ENCODE assay signal across 10 cellular contexts in the genomic region with DNA sequence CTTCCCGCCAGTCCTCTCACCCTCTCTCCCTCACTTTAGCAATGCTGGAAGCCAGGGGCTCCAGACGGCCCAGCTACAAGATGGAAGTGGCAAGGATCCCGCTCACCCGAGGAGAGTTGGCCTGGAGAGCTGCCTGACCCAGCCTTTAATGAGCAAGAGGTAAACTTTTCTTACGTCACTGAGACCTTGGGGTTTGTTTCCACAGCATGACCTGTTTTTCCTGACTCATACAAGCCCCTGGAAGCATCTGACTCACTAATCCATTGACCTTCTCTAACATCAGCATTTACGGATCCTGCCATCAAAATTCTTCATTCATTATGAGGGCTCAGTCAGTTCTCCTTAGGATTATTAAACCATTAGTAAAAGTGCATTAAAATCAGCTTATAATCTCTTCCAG.
A peak's percentile ranks its signal among the peaks of the same experiment; 100 is the strongest.
DNase-seq lines count a peak whose midpoint lies in the region; ATAC-seq and TF ChIP-seq lines count a peak whose summit lies in the region.
"Had no signal": no experiment of that assay in that cellular context is flagged by ENCODE, and none has a peak within 500 bp of the region (broad histone marks: within the 10 kb centered on the region; RNA-seq: fewer than 3 reads in every experiment).

No MANE protein-coding gene starts in this region.

- H3K9me3 ChIP-seq in smooth muscle cell (replicated peaks; ENCODE audit: low read depth): no peaks in the 10 kb centered on the region
- no peaks in the 10 kb centered on the region for H3K9me3 ChIP-seq in mucosa of descending colon

- H3K27ac Mint-ChIP-seq in WTC11: no peak overlapping the region
- H3K27ac Mint-ChIP-seq: activated CD8-positive, alpha-beta T cell treated with anti-CD3 and anti-CD28 coated beads, Interleukin-2, amount 10 ng/mL, durations not matched to agents 7 days and 5 days had no signal

- H2AFZ ChIP-seq in smooth muscle cell (ENCODE audit: low read depth): no peak overlapping the region

- CTCF ChIA-PET in WTC11 (lab: Charles Lee): no interaction called here

- H3K9ac ChIP-seq in smooth muscle cell (ENCODE audit: low read depth): peak overlapping the region; percentile 10

- H3K4me2 ChIP-seq in smooth muscle cell: peak overlapping the region; percentile 55

- intact Hi-C loops in mucosa of descending colon (cut with DNase I, micrococcal nuclease): loop anchor here (10.0 kb wide), 2 partner anchors 1026 to 1036 kb away; partner anchors contain the start of gene FOXC1 (in 1 of the 2)

- peaks cover 17% of the 10 kb centered on the region for H3K27me3 Mint-ChIP-seq in WTC11 (ENCODE audit: low read depth)

- H3K4me3 ChIP-seq in fibroblast of villous mesenchyme (ENCODE audit: low read depth, low read length) (no peak overlapping the region), smooth muscle cell (no peak overlapping the region), mucosa of descending colon (no peak overlapping the region)
- H3K4me3 ChIP-seq: dorsolateral prefrontal cortex had no signal

- no peaks in the 10 kb centered on the region for H4K20me1 ChIP-seq in smooth muscle cell (ENCODE audit: low read depth)

- H3K36me3 Mint-ChIP-seq in WTC11: no peaks in the 10 kb centered on the region; the same call in 1 of the 2 replicates

- peaks cover 7% of the 10 kb centered on the region for H3F3A ChIP-seq in smooth muscle cell (ENCODE audit: low read depth)

- TF ChIP-seq CTCF in WTC11 (IDR thresholded peaks at IDR 0.05): no peak
- TF ChIP-seq CTCF in fibroblast of villous mesenchyme (IDR thresholded peaks at IDR 0.05; ENCODE audit: insufficient read depth, low read depth, low read length): no peak
- no peak for TF ChIP-seq CTCF in smooth muscle cell (IDR thresholded peaks at IDR 0.05; ENCODE audit: borderline replicate concordance, insufficient read depth, poor library complexity, severe bottlenecking)
- no peak for TF ChIP-seq CTCF in mucosa of descending colon (IDR thresholded peaks at IDR 0.05)

- H3K4me1 ChIP-seq in smooth muscle cell (ENCODE audit: low read depth): peaks cover 10% of the 10 kb centered on the region
- H3K4me1 ChIP-seq in mucosa of descending colon (ENCODE audit: low read depth): peaks cover 6% of the 10 kb centered on the region

- no peaks in the 10 kb centered on the region for H3K9me3 Mint-ChIP-seq in WTC11

- peak overlapping the region; percentile 86 for H3K27ac ChIP-seq in smooth muscle cell (ENCODE audit: low read depth)

- peaks cover 32% of the 10 kb centered on the region for H3K4me1 Mint-ChIP-seq in WTC11

- H3K36me3 ChIP-seq in smooth muscle cell (ENCODE audit: low read depth) (no peaks in the 10 kb centered on the region), mucosa of descending colon (ENCODE audit: low read depth) (no peaks in the 10 kb centered on the region)

- 26% methylated on average over 6 of the region's 6 CpGs for WGBS in smooth muscle cell (ENCODE audit: low lambda C conversion rate)

- ATAC-seq in WTC11 (no peak), HG02642 (IDR thresholded peaks at IDR 0.05; ENCODE audit: poor library complexity, unreplicated experiment) (no peak), mucosa of descending colon (no peak)
- ATAC-seq: activated CD8-positive, alpha-beta T cell treated with anti-CD3 and anti-CD28 coated beads, Interleukin-2, amount 10 ng/mL, durations not matched to agents 7 days and 5 days had no signal

- peak; percentile 54 for DNase-seq in HK-2 (ENCODE audit: unreplicated experiment)
- no peak for DNase-seq in WTC11 (ENCODE audit: low spot score)
- peak; percentile 94 for DNase-seq in fibroblast of villous mesenchyme (ENCODE audit: low read depth)
- DNase-seq in smooth muscle cell (lab: John Stamatoyannopoulos, UW; ENCODE audit: unreplicated experiment): no peak
- no peak for DNase-seq in SKM-1 treated with dmso at 0.1 percent for 144 hours (lab: John Stamatoyannopoulos, UW; ENCODE audit: unreplicated experiment)
- no peak for DNase-seq in activated CD4-positive, alpha-beta T cell treated with anti-CD3 and anti-CD28 coated beads, Interleukin-2, amount 50 U/mL, for 1 hour
- DNase-seq in mucosa of descending colon: no peak
- DNase-seq: activated CD8-positive, alpha-beta T cell treated with anti-CD3 and anti-CD28 coated beads, Interleukin-2, amount 10 ng/mL, durations not matched to agents 7 days and 5 days; dorsolateral prefrontal cortex had no signal

- no peak overlapping the region for H3K4me3 Mint-ChIP-seq in WTC11
- H3K4me3 Mint-ChIP-seq: activated CD8-positive, alpha-beta T cell treated with anti-CD3 and anti-CD28 coated beads, Interleukin-2, amount 10 ng/mL, durations not matched to agents 7 days and 5 days had no signal

- H3K79me2 ChIP-seq in smooth muscle cell (ENCODE audit: low read depth): no peaks in the 10 kb centered on the region

- no peaks in the 10 kb centered on the region for H3K27me3 ChIP-seq in smooth muscle cell (ENCODE audit: low read depth)
- H3K27me3 ChIP-seq: dorsolateral prefrontal cortex had no signal

- POLR2A ChIA-PET in WTC11 (lab: Charles Lee): no interaction called here

TF ChIP-seq in WTC11, 78 proteins besides CTCF, POLR2A, EP300 and RAD21:
- TF ChIP-seq NFATC4 (CRISPR knock-in tag; IDR thresholded peaks at IDR 0.05): no peak
- TF ChIP-seq AFF4 (CRISPR knock-in tag; IDR thresholded peaks at IDR 0.05; ENCODE audit: borderline replicate concordance): no peak
- no peak for TF ChIP-seq GTF2I (CRISPR knock-in tag; conservative IDR thresholded peaks at IDR 0.05)
- no peak for TF ChIP-seq EMX1 (CRISPR knock-in tag; IDR thresholded peaks at IDR 0.05)
- TF ChIP-seq, protein P1, sequence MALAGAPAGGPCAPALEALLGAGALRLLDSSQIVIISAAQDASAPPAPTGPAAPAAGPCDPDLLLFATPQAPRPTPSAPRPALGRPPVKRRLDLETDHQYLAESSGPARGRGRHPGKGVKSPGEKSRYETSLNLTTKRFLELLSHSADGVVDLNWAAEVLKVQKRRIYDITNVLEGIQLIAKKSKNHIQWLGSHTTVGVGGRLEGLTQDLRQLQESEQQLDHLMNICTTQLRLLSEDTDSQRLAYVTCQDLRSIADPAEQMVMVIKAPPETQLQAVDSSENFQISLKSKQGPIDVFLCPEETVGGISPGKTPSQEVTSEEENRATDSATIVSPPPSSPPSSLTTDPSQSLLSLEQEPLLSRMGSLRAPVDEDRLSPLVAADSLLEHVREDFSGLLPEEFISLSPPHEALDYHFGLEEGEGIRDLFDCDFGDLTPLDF (CRISPR knock-in tag; IDR thresholded peaks at IDR 0.05): no peak
- no peak for TF ChIP-seq RORB (CRISPR knock-in tag; IDR thresholded peaks at IDR 0.05)
- TF ChIP-seq, protein P2, sequence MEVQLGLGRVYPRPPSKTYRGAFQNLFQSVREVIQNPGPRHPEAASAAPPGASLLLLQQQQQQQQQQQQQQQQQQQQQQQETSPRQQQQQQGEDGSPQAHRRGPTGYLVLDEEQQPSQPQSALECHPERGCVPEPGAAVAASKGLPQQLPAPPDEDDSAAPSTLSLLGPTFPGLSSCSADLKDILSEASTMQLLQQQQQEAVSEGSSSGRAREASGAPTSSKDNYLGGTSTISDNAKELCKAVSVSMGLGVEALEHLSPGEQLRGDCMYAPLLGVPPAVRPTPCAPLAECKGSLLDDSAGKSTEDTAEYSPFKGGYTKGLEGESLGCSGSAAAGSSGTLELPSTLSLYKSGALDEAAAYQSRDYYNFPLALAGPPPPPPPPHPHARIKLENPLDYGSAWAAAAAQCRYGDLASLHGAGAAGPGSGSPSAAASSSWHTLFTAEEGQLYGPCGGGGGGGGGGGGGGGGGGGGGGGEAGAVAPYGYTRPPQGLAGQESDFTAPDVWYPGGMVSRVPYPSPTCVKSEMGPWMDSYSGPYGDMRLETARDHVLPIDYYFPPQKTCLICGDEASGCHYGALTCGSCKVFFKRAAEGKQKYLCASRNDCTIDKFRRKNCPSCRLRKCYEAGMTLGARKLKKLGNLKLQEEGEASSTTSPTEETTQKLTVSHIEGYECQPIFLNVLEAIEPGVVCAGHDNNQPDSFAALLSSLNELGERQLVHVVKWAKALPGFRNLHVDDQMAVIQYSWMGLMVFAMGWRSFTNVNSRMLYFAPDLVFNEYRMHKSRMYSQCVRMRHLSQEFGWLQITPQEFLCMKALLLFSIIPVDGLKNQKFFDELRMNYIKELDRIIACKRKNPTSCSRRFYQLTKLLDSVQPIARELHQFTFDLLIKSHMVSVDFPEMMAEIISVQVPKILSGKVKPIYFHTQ (CRISPR knock-in tag; IDR thresholded peaks at IDR 0.05): no peak
- peak; percentile 51 for TF ChIP-seq GABPB1 (CRISPR knock-in tag; IDR thresholded peaks at IDR 0.05)

Comparison
In these comparisons a context has a peak if more than half of its experiments do, and no peak if none do; other contexts are left out.
1. DNase-seq: peak in HK-2 (single experiment) and fibroblast of villous mesenchyme (single experiment); none in WTC11 (single experiment), smooth muscle cell (single experiment), SKM-1 treated with dmso at 0.1 percent for 144 hours (single experiment), activated CD4-positive, alpha-beta T cell treated with anti-CD3 and anti-CD28 coated beads, Interleukin-2, amount 50 U/mL, for 1 hour (single experiment) and mucosa of descending colon (0 of 3).